In genomic region chr13:41457589-41458186, GRCh38 we compare ENCODE assay signal across 8 cellular contexts. TPM values are rescaled to one million over a fixed set of nuclear protein-coding genes. Genes with fewer than 3 reads are reported as not detected.
DNase-seq lines count a peak whose midpoint lies in the region; ATAC-seq and TF ChIP-seq lines count a peak whose summit lies in the region.

No MANE protein-coding gene starts in this region.

- peaks cover 43% of the 10 kb centered on the region for H3K4me1 Mint-ChIP-seq in activated T-helper 2 cell treated with anti-CD3 and anti-CD28 coated beads, Interferon-gamma antibody, Interleukin-2, Interleukin-4, amounts not matched to agents 10 μg/mL and 5 μg/mL and 100 μg/mL, durations not matched to agents 14 hours and 24 hours and 36 hours (ENCODE audit: low read depth)

- no peaks in the 10 kb centered on the region for H3K36me3 ChIP-seq in HUES48 (ENCODE audit: control insufficient read depth, insufficient read depth, low read length)
- no peaks in the 10 kb centered on the region for H3K36me3 ChIP-seq in cardiac muscle cell

- peaks cover 40% of the 10 kb centered on the region for H3K36me3 Mint-ChIP-seq in activated T-helper 2 cell treated with anti-CD3 and anti-CD28 coated beads, Interferon-gamma antibody, Interleukin-2, Interleukin-4, amounts not matched to agents 10 μg/mL and 5 μg/mL and 100 μg/mL, durations not matched to agents 14 hours and 24 hours and 36 hours (ENCODE audit: low read depth)

- peaks cover 25% of the 10 kb centered on the region for H3K27me3 Mint-ChIP-seq in activated T-helper 2 cell treated with anti-CD3 and anti-CD28 coated beads, Interferon-gamma antibody, Interleukin-2, Interleukin-4, amounts not matched to agents 10 μg/mL and 5 μg/mL and 100 μg/mL, durations not matched to agents 14 hours and 24 hours and 36 hours (ENCODE audit: low read depth)

- H3K27ac ChIP-seq in HUES48 (ENCODE audit: low read depth, low read length) (no peak overlapping the region), cardiac muscle cell (no peak overlapping the region)

- H3K27me3 ChIP-seq in HUES48 (ENCODE audit: control insufficient read depth, insufficient read depth, low read length) (peaks cover 74% of the 10 kb centered on the region), cardiac muscle cell (peaks cover 90% of the 10 kb centered on the region)

- H3K27ac Mint-ChIP-seq in activated T-helper 2 cell treated with anti-CD3 and anti-CD28 coated beads, Interferon-gamma antibody, Interleukin-2, Interleukin-4, amounts not matched to agents 10 μg/mL and 5 μg/mL and 100 μg/mL, durations not matched to agents 14 hours and 24 hours and 36 hours = no peak overlapping the region

- peak overlapping the region; percentile 63 for H3K4me3 ChIP-seq in HUES48 (ENCODE audit: low read depth, low read length)
- peak overlapping the region; percentile 50 for H3K4me3 ChIP-seq in cardiac muscle cell

- H3K9me3 Mint-ChIP-seq in activated T-helper 2 cell treated with anti-CD3 and anti-CD28 coated beads, Interferon-gamma antibody, Interleukin-2, Interleukin-4, amounts not matched to agents 10 μg/mL and 5 μg/mL and 100 μg/mL, durations not matched to agents 14 hours and 24 hours and 36 hours = no peaks in the 10 kb centered on the region

- H3K9ac ChIP-seq in HUES48 (ENCODE audit: low read depth, low read length) = no peak overlapping the region

- TF ChIP-seq CTCF in cardiac muscle cell (IDR thresholded peaks at IDR 0.05; ENCODE audit: low read depth, low read length) = no peak

- ATAC-seq in Right ventricle myocardium inferior = peak; percentile 8

- no peaks in the 10 kb centered on the region; the same call in 1 of the 2 replicates for H3K4me1 ChIP-seq in HUES48 (ENCODE audit: control insufficient read depth, insufficient read depth, low read length)
- no peaks in the 10 kb centered on the region for H3K4me1 ChIP-seq in cardiac muscle cell (ENCODE audit: low read depth)

- peak overlapping the region; percentile 95 for H3K4me3 Mint-ChIP-seq in activated T-helper 2 cell treated with anti-CD3 and anti-CD28 coated beads, Interferon-gamma antibody, Interleukin-2, Interleukin-4, amounts not matched to agents 10 μg/mL and 5 μg/mL and 100 μg/mL, durations not matched to agents 14 hours and 24 hours and 36 hours (ENCODE audit: low read depth)

- intact Hi-C loops in Right ventricle myocardium inferior (cut with DNase I) (loop anchor here (5.0 kb wide), 2 partner anchors 90 to 195 kb away; no protein-coding TSS in a partner anchor), cardiac septum (cut with DNase I) (loop anchor here (2.0 to 5.0 kb wide), 2 partner anchors 105 to 157 kb away; no protein-coding TSS in a partner anchor)
- intact Hi-C loops in activated T-helper 2 cell treated with anti-CD3 and anti-CD28 coated beads, Interferon-gamma antibody, Interleukin-2, Interleukin-4, amounts not matched to agents 10 μg/mL and 5 μg/mL and 100 μg/mL, durations not matched to agents 14 hours and 24 hours and 36 hours (cut with micrococcal nuclease) = loop anchor here (1.0 to 10.0 kb wide), 10 partner anchors 8 to 1037 kb away; partner anchors contain the start of genes AKAP11, DGKH, MRPS31 and WBP4

- H3K9me3 ChIP-seq in HUES48 (ENCODE audit: control insufficient read depth, insufficient read depth, low read length) (no peaks in the 10 kb centered on the region), cardiac muscle cell (ENCODE audit: low read depth) (no peaks in the 10 kb centered on the region)

- peak; percentile 73 for DNase-seq in Right ventricle myocardium inferior (ENCODE audit: missing footprints)
- DNase-seq in cardiac septum (ENCODE audit: low spot score) = no peak
- peak; percentile 35 for DNase-seq in activated T-helper 2 cell treated with anti-CD3 and anti-CD28 coated beads, Interferon-gamma antibody, Interleukin-2, Interleukin-4, amounts not matched to agents 10 μg/mL and 5 μg/mL and 100 μg/mL, durations not matched to agents 14 hours and 24 hours and 36 hours (ENCODE audit: low spot score)
- DNase-seq in cardiac muscle cell (ENCODE audit: low read depth in 1 of 2, low spot score in 1 of 2) = no peak
- DNase-seq in retina = peak; percentile 69
- no peak for DNase-seq in 8988T
- DNase-seq in HK-2 (ENCODE audit: unreplicated experiment) = no peak

RNA-seq across cellular contexts. Expression of gene RGCC, which starts 0.3 kb away (rescaled TPM):
- total RNA-seq in Right ventricle myocardium inferior (41.4 TPM), cardiac septum (41.4 TPM), cardiac muscle cell (not detected in 2 replicates)
- total RNA-seq in activated T-helper 2 cell treated with anti-CD3 and anti-CD28 coated beads, Interferon-gamma antibody, Interleukin-2, Interleukin-4, amounts not matched to agents 10 μg/mL and 5 μg/mL and 100 μg/mL, durations not matched to agents 14 hours and 24 hours and 36 hours = 76.5 and 79.3 TPM in 2 replicates
- not detected in 2 replicates for polyA plus RNA-seq in cardiac muscle cell

Comparison
In these comparisons a context has a peak if more than half of its experiments do, and no peak if none do; other contexts are left out.
1. DNase-seq: peak in Right ventricle myocardium inferior (single experiment), activated T-helper 2 cell treated with anti-CD3 and anti-CD28 coated beads, Interferon-gamma antibody, Interleukin-2, Interleukin-4, amounts not matched to agents 10 μg/mL and 5 μg/mL and 100 μg/mL, durations not matched to agents 14 hours and 24 hours and 36 hours (single experiment) and retina (single experiment); none in cardiac septum (single experiment), cardiac muscle cell (0 of 2), 8988T (single experiment) and HK-2 (single experiment).
2. RNA of gene RGCC, which starts 0.3 kb away (total RNA-seq): 76.5 to 79.3 TPM in activated T-helper 2 cell treated with anti-CD3 and anti-CD28 coated beads, Interferon-gamma antibody, Interleukin-2, Interleukin-4, amounts not matched to agents 10 μg/mL and 5 μg/mL and 100 μg/mL, durations not matched to agents 14 hours and 24 hours and 36 hours, 41.4 TPM in Right ventricle myocardium inferior (single experiment) and 41.4 TPM in cardiac septum (single experiment); not detected in cardiac muscle cell; every median in the first group is over 10 times any median in the second.